Comparison of ENCODE assay signal across 12 cellular contexts in genomic region chr2:127313359-127313758, GRCh38. TPM values are rescaled to one million over a fixed set of nuclear protein-coding genes. Genes with fewer than 3 reads are reported as not detected.
DNase-seq lines count a peak whose midpoint lies in the region; ATAC-seq and TF ChIP-seq lines count a peak whose summit lies in the region.
"Had no signal": no experiment of that assay in that cellular context is flagged by ENCODE, and none has a peak within 500 bp of the region (broad histone marks: within the 10 kb centered on the region; RNA-seq: fewer than 3 reads in every experiment).

No MANE protein-coding gene starts in this region.

- peaks cover 15% of the 10 kb centered on the region for H3K4me1 Mint-ChIP-seq in CD14-positive monocyte
- no peaks in the 10 kb centered on the region for H3K4me1 Mint-ChIP-seq in effector memory CD8-positive, alpha-beta T cell (ENCODE audit: low read depth in 2 of 2)

- no peaks in the 10 kb centered on the region for H3K27me3 ChIP-seq in HAP-1 (ENCODE audit: low read depth)

- DNase-seq in CD14-positive monocyte (ENCODE audit: low spot score) (peak; percentile 77), MV-4-11 (lab: John Stamatoyannopoulos, UW) (peak; percentile 89), RKO (ENCODE audit: low spot score) (no peak), NCI-H226 (no peak), HAP-1 (ENCODE audit: low spot score in 2 of 2) (no peak)
- DNase-seq in effector memory CD8-positive, alpha-beta T cell = no peak
- DNase-seq: KBM-7; right cardiac atrium; stimulated activated CD8-positive, alpha-beta memory T cell treated with anti-CD3 and anti-CD28 coated beads, Interleukin-4, amount 100 ng/mL, for 48 hours had no signal

- ATAC-seq in GM19395 (IDR thresholded peaks at IDR 0.05; ENCODE audit: unreplicated experiment) (peak; percentile 98), HG02938 (IDR thresholded peaks at IDR 0.05; ENCODE audit: unreplicated experiment) (peak; percentile 98)
- ATAC-seq in effector memory CD8-positive, alpha-beta T cell (replicated peaks) = no peak
- ATAC-seq: A549 had no signal

- peaks cover 0 to 2% (median 0%) of the 10 kb centered on the region in 3 donors for H3K27me3 Mint-ChIP-seq in CD14-positive monocyte (ENCODE audit: low read depth in 3 of 3)
- H3K27me3 Mint-ChIP-seq in effector memory CD8-positive, alpha-beta T cell = no peaks in the 10 kb centered on the region

- H3K4me3 Mint-ChIP-seq in CD14-positive monocyte = no peak overlapping the region
- H3K4me3 Mint-ChIP-seq in effector memory CD8-positive, alpha-beta T cell = no peak overlapping the region

- H3K36me3 ChIP-seq in HAP-1 (replicated peaks) = peaks cover 61% of the 10 kb centered on the region

- intact Hi-C loops in CD14-positive monocyte (cut with micrococcal nuclease) = no loop called here

- no peaks in the 10 kb centered on the region for H3K9me3 ChIP-seq in HAP-1
- H3K9me3 ChIP-seq: A549 had no signal

- H3K36me3 Mint-ChIP-seq in CD14-positive monocyte = peaks cover 78 to 92% of the 10 kb centered on the region in 2 donors
- peaks cover 75% of the 10 kb centered on the region for H3K36me3 Mint-ChIP-seq in effector memory CD8-positive, alpha-beta T cell (ENCODE audit: insufficient read depth)

- in situ Hi-C loops in HAP-1 (cut with MboI; ENCODE audit: low sequenced_read_pairs) = loop anchor here (10.0 kb wide), 1 partner anchor 171 kb away; no protein-coding TSS in a partner anchor

- no peaks in the 10 kb centered on the region for H3K4me1 ChIP-seq in HAP-1
- H3K4me1 ChIP-seq: A549 had no signal

- TF ChIP-seq CTCF in CD14-positive monocyte (IDR thresholded peaks at IDR 0.05) = no peak

- H3K9me3 Mint-ChIP-seq in CD14-positive monocyte = no peaks in the 10 kb centered on the region
- no peaks in the 10 kb centered on the region for H3K9me3 Mint-ChIP-seq in effector memory CD8-positive, alpha-beta T cell

- H3K27ac Mint-ChIP-seq in CD14-positive monocyte = peak overlapping the region; percentile 33 to 89 (median 73)
- no peak overlapping the region for H3K27ac Mint-ChIP-seq in effector memory CD8-positive, alpha-beta T cell

- H3K4me3 ChIP-seq in HAP-1 = no peak overlapping the region
- H3K4me3 ChIP-seq: A549 had no signal

RNA-seq across cellular contexts. Expression of gene ERCC3, which starts 19.4 kb away (rescaled TPM):
- 10 to 100 TPM; 13.2 to 16.9 TPM for polyA plus RNA-seq in CD14-positive monocyte

Comparison
In these comparisons a context has a peak if more than half of its experiments do, and no peak if none do; other contexts are left out.
1. DNase-seq: peak in CD14-positive monocyte (single experiment) and MV-4-11 (single experiment); none in RKO (single experiment), NCI-H226 (single experiment), effector memory CD8-positive, alpha-beta T cell (0 of 3) and HAP-1 (0 of 2).
2. H3K27ac Mint-ChIP-seq: peak in CD14-positive monocyte (7 of 7); none in effector memory CD8-positive, alpha-beta T cell (0 of 2).